21 cellular contexts compared by ENCODE assay signal in genomic region chr3:78506038-78506437, GRCh38.
A peak's percentile ranks its signal among the peaks of the same experiment; 100 is the strongest.
DNase-seq lines count a peak whose midpoint lies in the region; ATAC-seq, FAIRE-seq and TF ChIP-seq lines count a peak whose summit lies in the region.
"Had no signal": no experiment of that assay in that cellular context is flagged by ENCODE, and none has a peak within 500 bp of the region (broad histone marks: within the 10 kb centered on the region; RNA-seq: fewer than 3 reads in every experiment).

No MANE protein-coding gene starts in this region.

- H4K20me1 ChIP-seq in PC-3 (ENCODE audit: low read length) (no peaks in the 10 kb centered on the region), neural progenitor cell (ENCODE audit: low read depth) (no peaks in the 10 kb centered on the region)

- CTCF ChIA-PET in PC-3 (lab: Charles Lee): no interaction called here

- peak overlapping the region; percentile 52 for H3K27ac Mint-ChIP-seq in neural progenitor cell
- H3K27ac Mint-ChIP-seq: CD8-positive, alpha-beta memory T cell had no signal

- H3K27ac ChIP-seq in PC-3 (ENCODE audit: low read length): peak overlapping the region; percentile 79
- no peak overlapping the region for H3K27ac ChIP-seq in neural progenitor cell

- POLR2A ChIA-PET in PC-3 (lab: Charles Lee; ENCODE audit: unreplicated experiment): no interaction called here

- TF ChIP-seq CTCF in PC-3 (conservative IDR thresholded peaks at IDR 0.05; ENCODE audit: low read depth, low read length) (no peak), fibroblast of villous mesenchyme (IDR thresholded peaks at IDR 0.05; ENCODE audit: insufficient read depth, low read depth, low read length) (no peak), neural progenitor cell (IDR thresholded peaks at IDR 0.05) (no peak)

- H3K4me3 Mint-ChIP-seq in neural progenitor cell: no peak overlapping the region
- H3K4me3 Mint-ChIP-seq: CD8-positive, alpha-beta memory T cell had no signal

- ATAC-seq in PC-3 (no peak), GM21526 (IDR thresholded peaks at IDR 0.05; ENCODE audit: low FRiP score, unreplicated experiment) (no peak)
- ATAC-seq: K562 had no signal

- FAIRE-seq in RCC 7860 (lab: Jason Lieb, UNC): no peak
- FAIRE-seq: D721Med, G401.6, K562 had no signal

- peaks cover 22% of the 10 kb centered on the region for H3K4me1 Mint-ChIP-seq in neural progenitor cell
- H3K4me1 Mint-ChIP-seq: CD8-positive, alpha-beta memory T cell had no signal

- no peaks in the 10 kb centered on the region for H3K36me3 ChIP-seq in PC-3 (ENCODE audit: low read depth, low read length)
- no peaks in the 10 kb centered on the region for H3K36me3 ChIP-seq in neural progenitor cell
- H3K36me3 ChIP-seq: HAP-1 had no signal

- peak; percentile 12 for DNase-seq in H4 (ENCODE audit: low spot score)
- DNase-seq in PC-3: peak; percentile 39
- DNase-seq in fibroblast of villous mesenchyme (ENCODE audit: low read depth): peak; percentile 6
- DNase-seq in neural progenitor cell (ENCODE audit: low spot score): no peak
- no peak for DNase-seq in iPS-NIHi7 (ENCODE audit: extremely low spot score)
- DNase-seq in GM03348 (ENCODE audit: low spot score): no peak
- DNase-seq in RCC 7860 (ENCODE audit: low spot score): no peak
- DNase-seq: C1 segment of cervical spinal cord; CD8-positive, alpha-beta memory T cell; DND-41; MV-4-11; NCI-H1694 treated with DMSO at 0.1 percent for 48 hours; NCI-H510A treated with DMSO at 0.1 percent for 48 hours; NCI-H774; RPMI8226; SHP77 treated with DMSO at 0.1 percent for 48 hours had no signal

- H3K79me2 ChIP-seq in PC-3 (ENCODE audit: low read length) (no peaks in the 10 kb centered on the region), neural progenitor cell (ENCODE audit: low read depth) (no peaks in the 10 kb centered on the region)

- H3K27me3 ChIP-seq in PC-3 (ENCODE audit: low read length): no peaks in the 10 kb centered on the region
- no peaks in the 10 kb centered on the region for H3K27me3 ChIP-seq in neural progenitor cell

- H3K9ac ChIP-seq in PC-3 (ENCODE audit: low read length) (no peak overlapping the region), neural progenitor cell (no peak overlapping the region)

- H3K4me3 ChIP-seq in PC-3 (ENCODE audit: low read length) (peak overlapping the region; percentile 16; the same call in 1 of the 2 replicates), fibroblast of villous mesenchyme (ENCODE audit: low read depth, low read length) (no peak overlapping the region), neural progenitor cell (no peak overlapping the region)
- H3K4me3 ChIP-seq: HAP-1, K562 had no signal

- H3K9me3 ChIP-seq in PC-3 (ENCODE audit: low read length): no peaks in the 10 kb centered on the region
- H3K9me3 ChIP-seq in neural progenitor cell (ENCODE audit: low read depth): no peaks in the 10 kb centered on the region
- H3K9me3 ChIP-seq: HAP-1 had no signal

- intact Hi-C loops in PC-3 (cut with micrococcal nuclease): loop anchor here (5.0 kb wide), 1 partner anchor 164 kb away; no protein-coding TSS in a partner anchor

- H3K4me2 ChIP-seq in PC-3 (ENCODE audit: low read length): peak overlapping the region; percentile 76
- H3K4me2 ChIP-seq in neural progenitor cell: no peak overlapping the region

- H2AFZ ChIP-seq in PC-3 (ENCODE audit: low read length) (no peak overlapping the region), neural progenitor cell (replicated peaks) (no peak overlapping the region)

- peaks cover 2% of the 10 kb centered on the region for H3K36me3 Mint-ChIP-seq in neural progenitor cell
- H3K36me3 Mint-ChIP-seq: CD8-positive, alpha-beta memory T cell had no signal

- H3K4me1 ChIP-seq in PC-3 (ENCODE audit: insufficient read depth, low read length) (peaks cover 27% of the 10 kb centered on the region), neural progenitor cell (no peaks in the 10 kb centered on the region)

- no peaks in the 10 kb centered on the region for H3K9me2 ChIP-seq in PC-3 (replicated peaks; ENCODE audit: low read length)

- H3K9me3 Mint-ChIP-seq in neural progenitor cell: peaks cover under 1% of the 10 kb centered on the region

- no TSS peak for BruUV-seq in PC-3 (replicated peaks; lab: Mats Ljungman, UMichigan)

- H3F3A ChIP-seq in PC-3 (ENCODE audit: low read length, unreplicated experiment): peaks cover 5% of the 10 kb centered on the region
- H3F3A ChIP-seq in neural progenitor cell (ENCODE audit: low read depth): no peaks in the 10 kb centered on the region

- peaks cover 6% of the 10 kb centered on the region for H3K27me3 Mint-ChIP-seq in neural progenitor cell (ENCODE audit: insufficient read depth, low read depth)
- H3K27me3 Mint-ChIP-seq: CD8-positive, alpha-beta memory T cell had no signal

Comparison
In these comparisons a context has a peak if more than half of its experiments do, and no peak if none do; other contexts are left out.
1. DNase-seq: peak in H4 (single experiment), PC-3 (single experiment) and fibroblast of villous mesenchyme (single experiment); none in neural progenitor cell (single experiment), iPS-NIHi7 (single experiment), GM03348 (single experiment) and RCC 7860 (single experiment).